10 cellular contexts compared by ENCODE assay signal in the genomic region with DNA sequence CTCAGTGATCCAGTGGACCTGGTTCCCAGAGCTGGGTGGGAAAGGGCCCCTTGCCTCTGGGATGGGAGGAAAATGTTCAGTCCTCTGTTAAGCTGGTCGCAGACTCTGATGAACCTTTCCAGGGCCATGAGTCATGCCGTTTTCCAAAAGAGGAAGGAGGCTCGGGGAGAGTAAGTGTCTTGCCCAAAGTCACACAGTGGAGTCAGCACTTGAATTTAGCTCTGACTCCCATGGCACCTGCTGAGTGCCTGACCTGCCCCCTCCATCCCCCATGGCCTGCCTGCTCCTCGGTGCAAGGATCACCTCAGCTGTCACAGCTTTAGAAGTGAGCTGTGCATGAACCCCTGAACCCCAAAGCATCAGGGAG. TPM values are rescaled to one million over a fixed set of nuclear protein-coding genes. Genes with fewer than 3 reads are reported as not detected.
DNase-seq lines count a peak whose midpoint lies in the region; ATAC-seq and TF ChIP-seq lines count a peak whose summit lies in the region.
"Had no signal": no experiment of that assay in that cellular context is flagged by ENCODE, and none has a peak within 500 bp of the region (broad histone marks: within the 10 kb centered on the region; RNA-seq: fewer than 3 reads in every experiment).

No MANE protein-coding gene starts in this region.

- no peaks in the 10 kb centered on the region for H3K27me3 ChIP-seq in adrenal gland
- no peaks in the 10 kb centered on the region for H3K27me3 ChIP-seq in lower lobe of right lung (ENCODE audit: low read depth)
- H3K27me3 ChIP-seq: cardiac muscle cell had no signal

- peak; percentile 58 to 61 for ATAC-seq in lower lobe of right lung

- H3K4me1 ChIP-seq in adrenal gland (replicated peaks in 1 of 2) (no peaks in the 10 kb centered on the region), lower lobe of right lung (no peaks in the 10 kb centered on the region)

- DNase-seq in AG08396 (ENCODE audit: low spot score) = peak; percentile 54
- DNase-seq in LHCN-M2 (ENCODE audit: low read depth) = peak; percentile 43
- peak in 6 of 7 donors; percentile 52 to 65 (median 60) for DNase-seq in adrenal gland
- DNase-seq in lower lobe of right lung = peak; percentile 36
- no peak for DNase-seq in stimulated activated CD4-positive, alpha-beta T cell treated with anti-CD3 and anti-CD28 coated beads, Interleukin-2, amount 100 ng/mL, for 24 hours
- DNase-seq in NCI-H510A treated with DMSO at 0.1 percent for 48 hours (lab: John Stamatoyannopoulos, UW) = no peak
- DNase-seq in cerebellar nuclear complex (lab: John Stamatoyannopoulos, UW) = no peak
- DNase-seq in effector CD8-positive, alpha-beta T cell (lab: John Stamatoyannopoulos, UW) = no peak
- DNase-seq: NCI-H774 had no signal

- H3K36me3 ChIP-seq in adrenal gland (replicated peaks in 1 of 2) = no peaks in the 10 kb centered on the region
- no peaks in the 10 kb centered on the region for H3K36me3 ChIP-seq in lower lobe of right lung
- H3K36me3 ChIP-seq: cardiac muscle cell had no signal

- TF ChIP-seq CTCF in adrenal gland (IDR thresholded peaks at IDR 0.05) = no peak
- TF ChIP-seq CTCF in lower lobe of right lung (IDR thresholded peaks at IDR 0.05) = no peak

- intact Hi-C loops in adrenal gland (cut with DNase I) = no loop called here
- intact Hi-C loops in lower lobe of right lung (cut with DNase I) = no loop called here

- H3K4me3 ChIP-seq in adrenal gland (no peak overlapping the region), lower lobe of right lung (no peak overlapping the region)
- H3K4me3 ChIP-seq: cardiac muscle cell had no signal

- WGBS in adrenal gland, 4 donors = 33 to 70% (median 34%) methylated on average over 2 to 4 of the region's 4 CpGs; no CpG with 5 or more reads in 1 of the 4 donors

- no peak for TF ChIP-seq POLR2A in adrenal gland (IDR thresholded peaks at IDR 0.05)

- H3K9me3 ChIP-seq in adrenal gland (replicated peaks in 1 of 3) (no peaks in the 10 kb centered on the region), lower lobe of right lung (no peaks in the 10 kb centered on the region)

- H3K27ac ChIP-seq in adrenal gland (no peak overlapping the region), lower lobe of right lung (no peak overlapping the region)
- H3K27ac ChIP-seq: cardiac muscle cell had no signal

RNA-seq across cellular contexts. Expression of gene KIAA0232, which starts 14.0 kb away (rescaled TPM):
- total RNA-seq in LHCN-M2 (2014; rRNA removed) (14.1 and 19.0 TPM in 2 replicates), adrenal gland (10 to 100 TPM; 21.0 to 45.2 (median 28.1) TPM), lower lobe of right lung (28.1 TPM)
- polyA plus RNA-seq in LHCN-M2 (2012) = 5.3 TPM
- polyA plus RNA-seq in adrenal gland = 10 to 100 TPM in 1 of 3 donors, 1 to 10 TPM in 2; 7.3 to 27.1 (median 8.3) TPM

RNA-seq across cellular contexts. Expression of gene BLOC1S4, which starts 52.5 kb away (rescaled TPM):
- total RNA-seq in LHCN-M2 (2014; rRNA removed) (29.6 and 35.6 TPM in 2 replicates), adrenal gland (10 to 100 TPM; 16.8 to 31.7 (median 20.9) TPM), lower lobe of right lung (9.0 TPM)
- 14.1 TPM for polyA plus RNA-seq in LHCN-M2 (2012)
- 10 to 100 TPM in 1 of 3 donors, 1 to 10 TPM in 2; 6.5 to 10.8 (median 8.9) TPM for polyA plus RNA-seq in adrenal gland

RNA-seq across cellular contexts. Expression of gene MRFAP1L1, which starts 58.9 kb away (rescaled TPM):
- total RNA-seq in LHCN-M2 (2014; rRNA removed) (61.1 and 61.8 TPM in 2 replicates), adrenal gland (10 to 100 TPM; 53.8 to 90.5 (median 60.9) TPM), lower lobe of right lung (48.8 TPM)
- polyA plus RNA-seq in LHCN-M2 (2012) = 34.8 TPM
- 10 to 100 TPM; 53.0 to 98.5 (median 74.4) TPM for polyA plus RNA-seq in adrenal gland

Comparison
In these comparisons a context has a peak if more than half of its experiments do, and no peak if none do; other contexts are left out.
1. DNase-seq: peak in AG08396 (single experiment), LHCN-M2 (single experiment), adrenal gland (6 of 7) and lower lobe of right lung (single experiment); none in stimulated activated CD4-positive, alpha-beta T cell treated with anti-CD3 and anti-CD28 coated beads, Interleukin-2, amount 100 ng/mL, for 24 hours (0 of 2), NCI-H510A treated with DMSO at 0.1 percent for 48 hours (single experiment), cerebellar nuclear complex (0 of 2) and effector CD8-positive, alpha-beta T cell (single experiment).